15 cellular contexts compared by ENCODE assay signal in the genomic region with DNA sequence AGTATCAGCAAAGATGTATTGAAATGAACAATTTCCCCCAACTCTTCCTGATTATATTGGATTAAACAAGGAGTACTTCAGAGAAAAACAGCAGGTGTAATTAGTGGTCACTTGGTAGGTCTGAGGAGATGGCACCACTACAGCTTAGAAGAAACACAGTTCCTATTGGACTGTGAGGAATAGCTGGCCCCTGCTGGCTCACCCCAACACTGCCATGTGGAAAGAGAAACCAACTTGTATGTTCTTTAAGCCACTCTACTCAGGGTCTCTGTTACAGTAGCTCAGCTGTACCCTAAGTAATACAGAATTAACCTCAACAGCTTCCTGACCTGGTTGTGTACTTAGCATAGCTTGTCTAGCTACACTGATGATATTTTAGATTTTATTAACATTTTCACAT. TPM values are rescaled to one million over a fixed set of nuclear protein-coding genes. Genes with fewer than 3 reads are reported as not detected.
DNase-seq lines count a peak whose midpoint lies in the region; ATAC-seq, FAIRE-seq and TF ChIP-seq lines count a peak whose summit lies in the region.
"Had no signal": no experiment of that assay in that cellular context is flagged by ENCODE, and none has a peak within 500 bp of the region (broad histone marks: within the 10 kb centered on the region; RNA-seq: fewer than 3 reads in every experiment).

No MANE protein-coding gene starts in this region.

- H3K9me3 ChIP-seq in A549 (no peaks in the 10 kb centered on the region), DND-41 (ENCODE audit: insufficient read depth, low read length, severe bottlenecking) (no peaks in the 10 kb centered on the region), Karpas-422 (ENCODE audit: low read length) (no peaks in the 10 kb centered on the region)

- TF ChIP-seq POLR2A in A549 (IDR thresholded peaks at IDR 0.05; ENCODE audit: low read length) = no peak

- POLR2A ChIA-PET in A549 (lab: Yijun Ruan, JAX) = interaction anchor here (0.5 to 1.7 kb wide), 2 partner anchors 27 to 283 kb away, joined by 3 to 5 read pairs; a partner anchor contains a TSS

- H3K27ac ChIP-seq in A549 (no peak overlapping the region), DND-41 (ENCODE audit: low read length) (no peak overlapping the region), Karpas-422 (ENCODE audit: low read length) (no peak overlapping the region)

- H3K4me2 ChIP-seq in A549 = no peak overlapping the region
- no peak overlapping the region for H3K4me2 ChIP-seq in DND-41 (ENCODE audit: insufficient read depth, low read length)
- no peak overlapping the region for H3K4me2 ChIP-seq in Karpas-422 (ENCODE audit: low read depth, low read length, poor library complexity, severe bottlenecking)

- H3K36me3 ChIP-seq in DND-41 (ENCODE audit: insufficient read depth, low read length) = no peaks in the 10 kb centered on the region
- no peaks in the 10 kb centered on the region for H3K36me3 ChIP-seq in Karpas-422 (ENCODE audit: insufficient read depth, low read length)

- H2AFZ ChIP-seq in DND-41 (ENCODE audit: low read depth, low read length) = no peak overlapping the region
- H2AFZ ChIP-seq in Karpas-422 (ENCODE audit: low read length) = no peak overlapping the region

- H3K9me2 ChIP-seq in Karpas-422 (replicated peaks; ENCODE audit: insufficient read depth, low read length) = no peaks in the 10 kb centered on the region

- no peak for TF ChIP-seq EP300 in A549 (IDR thresholded peaks at IDR 0.05)

- CTCF ChIA-PET in A549 (lab: Yijun Ruan, JAX) = interaction anchor here (3.1 to 4.2 kb wide), 2 partner anchors 10 to 19 kb away, joined by 13 to 18 read pairs; no protein-coding TSS in a partner anchor

- TF ChIP-seq CTCF in A549 (IDR thresholded peaks at IDR 0.05) (no peak), DND-41 (IDR thresholded peaks at IDR 0.05; ENCODE audit: borderline replicate concordance, extremely low read depth, low read length, poor library complexity, severe bottlenecking) (no peak)

- H3K79me2 ChIP-seq in DND-41 (ENCODE audit: insufficient read depth, low read length) = no peaks in the 10 kb centered on the region
- H3K79me2 ChIP-seq in Karpas-422 (ENCODE audit: low read length) = no peaks in the 10 kb centered on the region

- ATAC-seq in A549 (peak; percentile 30 to 64; a peak in 3 of 6 replicates), DND-41 (ENCODE audit: insufficient read depth, low read depth) (peak; percentile 64; the same call in 2 of the 3 replicates), left ventricle myocardium superior (peak; percentile 16), HG02970 (IDR thresholded peaks at IDR 0.05; ENCODE audit: low FRiP score, unreplicated experiment) (no peak)

- H3K27me3 ChIP-seq in DND-41 (ENCODE audit: insufficient read depth, low read length, poor library complexity) (peaks cover 8% of the 10 kb centered on the region), Karpas-422 (ENCODE audit: low read length) (no peaks in the 10 kb centered on the region)

- intact Hi-C loops in left ventricle myocardium superior (cut with micrococcal nuclease) = no loop called here

- H3K4me3 ChIP-seq in A549 (no peak overlapping the region), DND-41 (ENCODE audit: low read depth in 1 of 2, low read length in 2 of 2) (no peak overlapping the region), Karpas-422 (ENCODE audit: low read length) (no peak overlapping the region)

- TF ChIP-seq RAD21 in A549 (conservative IDR thresholded peaks at IDR 0.05 in 1 of 2, IDR thresholded peaks at IDR 0.05 in 1 of 2) = no peak

- DNase-seq in A549 (ENCODE audit: low read depth in 1 of 2, low spot score in 1 of 2) (no peak), DND-41 (no peak), RKO (ENCODE audit: low spot score) (peak; percentile 9), left ventricle myocardium superior (no peak), Karpas-422 (no peak), GM03348 (ENCODE audit: low spot score) (no peak)
- DNase-seq: COR-L47; DMS153; NCI-H1105 treated with DMSO at 0.1 percent for 48 hours; NCI-H1694; NCI-H2081 treated with DMSO at 0.1 percent for 48 hours; NK-92 treated with Interleukin-12 subunit alpha and Interleukin-12 subunit beta, amount 100 ng/mL, for 24 hours; RPMI8226 had no signal

- FAIRE-seq in A549 (lab: Jason Lieb, UNC) = no peak
- FAIRE-seq: GM12892 had no signal

- H4K20me1 ChIP-seq in DND-41 (ENCODE audit: insufficient read depth, low read length) (no peaks in the 10 kb centered on the region), Karpas-422 (ENCODE audit: insufficient read depth, low read depth, low read length) (no peaks in the 10 kb centered on the region)

- H3K4me1 ChIP-seq in A549 (no peaks in the 10 kb centered on the region), DND-41 (ENCODE audit: insufficient read depth, low read length) (no peaks in the 10 kb centered on the region), Karpas-422 (ENCODE audit: low read length) (no peaks in the 10 kb centered on the region)

- H3K9ac ChIP-seq in DND-41 (ENCODE audit: low read depth, low read length) = no peak overlapping the region
- H3K9ac ChIP-seq in Karpas-422 (ENCODE audit: low read length) = no peak overlapping the region

TF ChIP-seq in A549, 52 proteins besides CTCF, POLR2A, EP300 and RAD21:
- TF ChIP-seq, protein P1, sequence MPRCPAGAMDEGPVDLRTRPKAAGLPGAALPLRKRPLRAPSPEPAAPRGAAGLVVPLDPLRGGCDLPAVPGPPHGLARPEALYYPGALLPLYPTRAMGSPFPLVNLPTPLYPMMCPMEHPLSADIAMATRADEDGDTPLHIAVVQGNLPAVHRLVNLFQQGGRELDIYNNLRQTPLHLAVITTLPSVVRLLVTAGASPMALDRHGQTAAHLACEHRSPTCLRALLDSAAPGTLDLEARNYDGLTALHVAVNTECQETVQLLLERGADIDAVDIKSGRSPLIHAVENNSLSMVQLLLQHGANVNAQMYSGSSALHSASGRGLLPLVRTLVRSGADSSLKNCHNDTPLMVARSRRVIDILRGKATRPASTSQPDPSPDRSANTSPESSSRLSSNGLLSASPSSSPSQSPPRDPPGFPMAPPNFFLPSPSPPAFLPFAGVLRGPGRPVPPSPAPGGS (IDR thresholded peaks at IDR 0.05) = no peak
- TF ChIP-seq HDAC2 (IDR thresholded peaks at IDR 0.05) = no peak

RNA-seq across cellular contexts. Expression of a gene that starts 26.5 kb away (rescaled TPM):
- polyA plus RNA-seq in A549 (2011; rRNA removed) (12.7 and 14.4 TPM in 2 replicates), A549 (2017; fragmentation: RNase III; extraction: RNeasy Plus Mini Kit Qiagen cat#74134 plus additional on column Dnase treatment) (6.2 to 6.4 TPM (median 6.2 TPM) in 3 replicates)
- polyA plus RNA-seq in A549 (2012; cell fraction: cytosol; rRNA removed) = 2.8 and 3.2 TPM in 2 replicates
- polyA plus RNA-seq in A549 (2012; cell fraction: nucleus; rRNA removed) = 6.7 and 7.8 TPM in 2 replicates
- polyA minus RNA-seq in A549 (2011; rRNA and poly(A)+ RNA removed) = 17.0 and 18.3 TPM in 2 replicates
- total RNA-seq in left ventricle myocardium superior = 52.7 TPM
- 19.4 and 21.6 TPM in 2 replicates for total RNA-seq in Karpas-422 (2014; rRNA removed; shearing (Covaris generic); ENCODE audit: low replicate concordance)
